In genomic region chr7:77413861-77414424, GRCh38 we compare ENCODE assay signal across 11 cellular contexts. TPM values are rescaled to one million over a fixed set of nuclear protein-coding genes. Genes with fewer than 3 reads are reported as not detected.
DNase-seq lines count a peak whose midpoint lies in the region; ATAC-seq and TF ChIP-seq lines count a peak whose summit lies in the region.
"Had no signal": no experiment of that assay in that cellular context is flagged by ENCODE, and none has a peak within 500 bp of the region (broad histone marks: within the 10 kb centered on the region; RNA-seq: fewer than 3 reads in every experiment).

No MANE protein-coding gene starts in this region.

- H3K4me3 ChIP-seq in CD8-positive, alpha-beta T cell (ENCODE audit: low read depth, low read length): no peak overlapping the region
- no peak overlapping the region for H3K4me3 ChIP-seq in PC-3 (ENCODE audit: low read length)
- H3K4me3 ChIP-seq in fibroblast of lung (replicated peaks in 1 of 4; ENCODE audit: control extremely low read depth in 1 of 4, insufficient read depth in 1 of 4, low read depth in 3 of 4, low read length in 4 of 4): no peak overlapping the region
- H3K4me3 ChIP-seq in neutrophil (ENCODE audit: low read depth in 1 of 2, low read length in 1 of 2): no peak overlapping the region

- H3K79me2 ChIP-seq in PC-3 (ENCODE audit: low read length) (peaks cover 14% of the 10 kb centered on the region), fibroblast of lung (ENCODE audit: control insufficient read depth, insufficient read depth, low read length) (no peaks in the 10 kb centered on the region)

- no peak overlapping the region for H3K27ac ChIP-seq in CD8-positive, alpha-beta T cell (ENCODE audit: low read depth, low read length)
- peak overlapping the region; percentile 30 for H3K27ac ChIP-seq in PC-3 (ENCODE audit: low read length)
- no peak overlapping the region for H3K27ac ChIP-seq in fibroblast of lung (ENCODE audit: insufficient read depth, low read length)
- H3K27ac ChIP-seq in neutrophil: peak overlapping the region; percentile 84

- H4K20me1 ChIP-seq in PC-3 (ENCODE audit: low read length): no peaks in the 10 kb centered on the region
- H4K20me1 ChIP-seq in fibroblast of lung (ENCODE audit: control insufficient read depth, extremely low read depth, insufficient read depth, low read length): no peaks in the 10 kb centered on the region

- ATAC-seq in CD8-positive, alpha-beta T cell: no peak
- ATAC-seq in PC-3 (no peak), HG02885 (IDR thresholded peaks at IDR 0.05; ENCODE audit: poor library complexity, unreplicated experiment) (no peak)

- H3K27ac Mint-ChIP-seq in CD8-positive, alpha-beta T cell: no peak overlapping the region

- CTCF ChIA-PET in CD8-positive, alpha-beta T cell (lab: Charles Lee): interaction anchor here (0.9 to 1.0 kb wide), 2 partner anchors 13 to 43 kb away, joined by 4 read pairs; no protein-coding TSS in a partner anchor
- CTCF ChIA-PET in PC-3 (lab: Charles Lee): interaction anchor here (0.6 to 1.9 kb wide), 2 partner anchors 82 to 1406 kb away, joined by 3 to 7 read pairs; no protein-coding TSS in a partner anchor

- H3K9ac ChIP-seq in PC-3 (ENCODE audit: low read length) (no peak overlapping the region), fibroblast of lung (ENCODE audit: insufficient read depth, low read length) (no peak overlapping the region)

- peak overlapping the region; percentile 83 for H3K4me3 Mint-ChIP-seq in CD8-positive, alpha-beta T cell

- peaks cover 30% of the 10 kb centered on the region for H3K4me1 ChIP-seq in CD8-positive, alpha-beta T cell (ENCODE audit: insufficient read depth, low read length)
- H3K4me1 ChIP-seq in PC-3 (ENCODE audit: insufficient read depth, low read length) (peaks cover 67% of the 10 kb centered on the region), fibroblast of lung (ENCODE audit: control insufficient read depth, extremely low read depth, insufficient read depth, low read length) (peaks cover 6% of the 10 kb centered on the region), neutrophil (ENCODE audit: control insufficient read depth in 1 of 2, insufficient read depth in 1 of 2, low read depth in 1 of 2, low read length in 1 of 2) (peaks cover 71 to 75% of the 10 kb centered on the region in 2 experiments)

- no peak for TF ChIP-seq CTCF in CD8-positive, alpha-beta T cell (IDR thresholded peaks at IDR 0.05)
- TF ChIP-seq CTCF in PC-3 (conservative IDR thresholded peaks at IDR 0.05; ENCODE audit: low read depth, low read length) (no peak), fibroblast of lung (conservative IDR thresholded peaks at IDR 0.05 in 1 of 2, IDR thresholded peaks at IDR 0.05 in 1 of 2; ENCODE audit: low read depth in 1 of 2, low read length in 2 of 2) (no peak), neutrophil (IDR thresholded peaks at IDR 0.05) (no peak)

- H3K9me3 ChIP-seq in CD8-positive, alpha-beta T cell (ENCODE audit: low read length): no peaks in the 10 kb centered on the region
- H3K9me3 ChIP-seq in PC-3 (ENCODE audit: low read length) (no peaks in the 10 kb centered on the region), fibroblast of lung (ENCODE audit: control insufficient read depth, insufficient read depth, low read depth, low read length) (no peaks in the 10 kb centered on the region), neutrophil (no peaks in the 10 kb centered on the region)

- no peak for DNase-seq in CD8-positive, alpha-beta T cell
- DNase-seq in PC-3 (peak; percentile 46), fibroblast of lung (ENCODE audit: low read depth in 2 of 2) (peak; percentile 40 to 74), D341Med (ENCODE audit: low spot score) (no peak)
- DNase-seq in NK-92 treated with Interleukin-12 subunit alpha and Interleukin-12 subunit beta, amount 100 ng/mL, for 24 hours (lab: John Stamatoyannopoulos, UW): no peak
- DNase-seq in activated CD4-positive, alpha-beta T cell treated with anti-CD3 and anti-CD28 coated beads for 4 hours: no peak
- DNase-seq: NCI-H526 treated with DMSO at 0.1 percent for 48 hours; stimulated activated CD4-positive, alpha-beta T cell treated with anti-CD3 and anti-CD28 coated beads, Interleukin-2, amount 100 ng/mL, for 48 hours had no signal

- POLR2A ChIA-PET in CD8-positive, alpha-beta T cell (lab: Charles Lee): interaction anchor here (0.7 to 1.6 kb wide), 3 partner anchors 15 to 62 kb away, joined by 4 to 8 read pairs (median 4); no protein-coding TSS in a partner anchor
- POLR2A ChIA-PET in PC-3 (lab: Charles Lee; ENCODE audit: unreplicated experiment): no interaction called here

- no peaks in the 10 kb centered on the region for H3K9me3 Mint-ChIP-seq in CD8-positive, alpha-beta T cell

- no peaks in the 10 kb centered on the region for H3K27me3 ChIP-seq in CD8-positive, alpha-beta T cell (ENCODE audit: insufficient read depth, low read length)
- H3K27me3 ChIP-seq in PC-3 (ENCODE audit: low read length) (no peaks in the 10 kb centered on the region), fibroblast of lung (ENCODE audit: control insufficient read depth, insufficient read depth, low read length) (no peaks in the 10 kb centered on the region), neutrophil (no peaks in the 10 kb centered on the region)

- H3K4me1 Mint-ChIP-seq in CD8-positive, alpha-beta T cell (ENCODE audit: low read depth): peaks cover 42% of the 10 kb centered on the region

- H3K4me2 ChIP-seq in PC-3 (ENCODE audit: low read length) (peak overlapping the region; percentile 92), fibroblast of lung (ENCODE audit: extremely low read depth, insufficient read depth, low read length) (no peak overlapping the region)

- H3K36me3 ChIP-seq in CD8-positive, alpha-beta T cell (ENCODE audit: insufficient read depth, low read length): no peaks in the 10 kb centered on the region
- H3K36me3 ChIP-seq in PC-3 (ENCODE audit: low read depth, low read length) (no peaks in the 10 kb centered on the region), fibroblast of lung (ENCODE audit: control insufficient read depth, insufficient read depth, low read length) (no peaks in the 10 kb centered on the region), neutrophil (no peaks in the 10 kb centered on the region)

- no peak overlapping the region for H2AFZ ChIP-seq in PC-3 (ENCODE audit: low read length)
- H2AFZ ChIP-seq in fibroblast of lung (ENCODE audit: low read length): no peak overlapping the region

- H3K9me2 ChIP-seq in PC-3 (replicated peaks; ENCODE audit: low read length): no peaks in the 10 kb centered on the region

- H3K27me3 Mint-ChIP-seq in CD8-positive, alpha-beta T cell (ENCODE audit: low read depth): no peaks in the 10 kb centered on the region
- H3K27me3 Mint-ChIP-seq: activated naive CD8-positive, alpha-beta T cell had no signal

- H3K36me3 Mint-ChIP-seq in CD8-positive, alpha-beta T cell: no peaks in the 10 kb centered on the region
- H3K36me3 Mint-ChIP-seq: activated naive CD8-positive, alpha-beta T cell had no signal

- H3F3A ChIP-seq in PC-3 (ENCODE audit: low read length, unreplicated experiment): no peaks in the 10 kb centered on the region

- intact Hi-C loops in CD8-positive, alpha-beta T cell (cut with DNase I, micrococcal nuclease): loop anchor here (2.0 to 10.0 kb wide), 2 partner anchors 123 to 281 kb away; partner anchors contain the start of genes PTPN12 (in 1 of the 2) and RSBN1L (in 1 of the 2)
- intact Hi-C loops in PC-3 (cut with micrococcal nuclease): loop anchor here (2.0 kb wide), 1 partner anchor 41 kb away; no protein-coding TSS in a partner anchor

- BruUV-seq in PC-3 (replicated peaks; lab: Mats Ljungman, UMichigan): no TSS peak

RNA-seq across cellular contexts. Expression of gene GSAP, which starts 2.2 kb away (rescaled TPM):
- total RNA-seq in CD8-positive, alpha-beta T cell: 10 to 100 TPM; 11.9 to 12.8 TPM
- 2.5 and 6.5 TPM in 2 replicates for total RNA-seq in PC-3 (2014; rRNA removed)
- 10.3 and 21.5 TPM in 2 replicates for total RNA-seq in fibroblast of lung
- 4.4 and 4.9 TPM in 2 replicates for polyA plus RNA-seq in fibroblast of lung
- polyA plus RNA-seq in fibroblast of lung (2012): 2.4 TPM in 2 replicates
- polyA minus RNA-seq in fibroblast of lung (ENCODE audit: low replicate concordance): 1.5 and 1.8 TPM in 2 replicates

Comparison
In these comparisons a context has a peak if more than half of its experiments do, and no peak if none do; other contexts are left out.
1. DNase-seq: peak in PC-3 (single experiment) and fibroblast of lung (2 of 2); none in CD8-positive, alpha-beta T cell (0 of 7), NK-92 treated with Interleukin-12 subunit alpha and Interleukin-12 subunit beta, amount 100 ng/mL, for 24 hours (single experiment), activated CD4-positive, alpha-beta T cell treated with anti-CD3 and anti-CD28 coated beads for 4 hours (0 of 2) and D341Med (single experiment).
2. H3K27ac ChIP-seq: peak in PC-3 (single experiment) and neutrophil (single experiment); none in CD8-positive, alpha-beta T cell (single experiment) and fibroblast of lung (single experiment).